Comparison of ENCODE assay signal across 14 cellular contexts in the genomic region with DNA sequence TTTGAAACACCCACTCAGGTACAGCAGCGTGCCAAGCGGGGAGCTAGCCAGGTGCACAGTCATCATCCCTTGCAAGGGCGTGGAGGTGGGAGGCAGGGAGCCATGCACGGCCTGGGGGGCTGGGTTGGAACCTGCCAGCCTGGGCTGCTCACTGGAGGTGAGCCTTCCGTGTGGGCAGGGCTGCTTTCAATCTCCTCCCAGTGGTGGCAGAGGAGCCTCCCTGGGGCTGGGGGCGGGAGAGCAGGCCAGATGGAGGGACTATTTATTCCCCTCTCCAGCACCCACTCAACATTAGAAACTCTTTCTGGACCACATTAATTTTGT.
A peak's percentile ranks its signal among the peaks of the same experiment; 100 is the strongest.
DNase-seq lines count a peak whose midpoint lies in the region; ATAC-seq lines count a peak whose summit lies in the region.
"Had no signal": no experiment of that assay in that cellular context is flagged by ENCODE, and none has a peak within 500 bp of the region (broad histone marks: within the 10 kb centered on the region; RNA-seq: fewer than 3 reads in every experiment).

No MANE protein-coding gene starts in this region.

- H3K27ac ChIP-seq in epithelial cell of prostate, result peak overlapping the region; percentile 71
- H3K27ac ChIP-seq: BLaER1, breast epithelium, psoas muscle, VCaP had no signal

- no peaks in the 10 kb centered on the region for H3K9me3 Mint-ChIP-seq in T-helper 2 cell treated with Interferon-gamma antibody and Interleukin-4, amounts not matched to agents 5 μg/mL and 100 μg/mL, for 36 hours
- H3K9me3 Mint-ChIP-seq: activated naive CD4-positive, alpha-beta T cell treated with anti-CD3 and anti-CD28 coated beads, Interleukin-2, amount 10 ng/mL, durations not matched to agents 7 days and 5 days had no signal

- H3K36me3 Mint-ChIP-seq in T-helper 2 cell treated with Interferon-gamma antibody and Interleukin-4, amounts not matched to agents 5 μg/mL and 100 μg/mL, for 36 hours (ENCODE audit: low read depth), result no peaks in the 10 kb centered on the region

- H3K4me1 Mint-ChIP-seq in T-helper 2 cell treated with Interferon-gamma antibody and Interleukin-4, amounts not matched to agents 5 μg/mL and 100 μg/mL, for 36 hours (ENCODE audit: low read depth), result peaks cover 5% of the 10 kb centered on the region

- H3K4me3 Mint-ChIP-seq in T-helper 2 cell treated with Interferon-gamma antibody and Interleukin-4, amounts not matched to agents 5 μg/mL and 100 μg/mL, for 36 hours, result no peak overlapping the region
- H3K4me3 Mint-ChIP-seq: activated CD8-positive, alpha-beta memory T cell treated with anti-CD3 and anti-CD28 coated beads, Interleukin-2, amount 10 ng/mL, durations not matched to agents 7 days and 5 days; activated naive CD4-positive, alpha-beta T cell treated with anti-CD3 and anti-CD28 coated beads, Interleukin-2, amount 10 ng/mL, durations not matched to agents 7 days and 5 days had no signal

- no peak overlapping the region for H3K27ac Mint-ChIP-seq in T-helper 2 cell treated with Interferon-gamma antibody and Interleukin-4, amounts not matched to agents 5 μg/mL and 100 μg/mL, for 36 hours
- H3K27ac Mint-ChIP-seq: activated CD8-positive, alpha-beta memory T cell treated with anti-CD3 and anti-CD28 coated beads, Interleukin-2, amount 10 ng/mL, durations not matched to agents 7 days and 5 days; activated naive CD4-positive, alpha-beta T cell treated with anti-CD3 and anti-CD28 coated beads, Interleukin-2, amount 10 ng/mL, durations not matched to agents 7 days and 5 days had no signal

- no peak for ATAC-seq in HG03159 (IDR thresholded peaks at IDR 0.05; ENCODE audit: unreplicated experiment)
- no peak for ATAC-seq in HG03432 (IDR thresholded peaks at IDR 0.05; ENCODE audit: unreplicated experiment)
- ATAC-seq: activated CD8-positive, alpha-beta memory T cell treated with anti-CD3 and anti-CD28 coated beads, Interleukin-2, amount 10 ng/mL, durations not matched to agents 7 days and 5 days had no signal

- H3K36me3 ChIP-seq in H7 (replicated peaks; ENCODE audit: control insufficient read depth, insufficient read depth, low read length), result no peaks in the 10 kb centered on the region
- H3K36me3 ChIP-seq: breast epithelium had no signal

- H3K4me3 ChIP-seq in H7 (ENCODE audit: insufficient read depth, low read depth, low read length), result no peak overlapping the region
- H3K4me3 ChIP-seq: BLaER1, breast epithelium, psoas muscle had no signal

- no peaks in the 10 kb centered on the region for H3K27me3 ChIP-seq in H7 (ENCODE audit: control insufficient read depth, insufficient read depth, low read length)
- H3K27me3 ChIP-seq: breast epithelium had no signal

- H3K27me3 Mint-ChIP-seq in T-helper 2 cell treated with Interferon-gamma antibody and Interleukin-4, amounts not matched to agents 5 μg/mL and 100 μg/mL, for 36 hours (ENCODE audit: low read depth), result no peaks in the 10 kb centered on the region
- H3K27me3 Mint-ChIP-seq: activated CD8-positive, alpha-beta memory T cell treated with anti-CD3 and anti-CD28 coated beads, Interleukin-2, amount 10 ng/mL, durations not matched to agents 7 days and 5 days; activated naive CD4-positive, alpha-beta T cell treated with anti-CD3 and anti-CD28 coated beads, Interleukin-2, amount 10 ng/mL, durations not matched to agents 7 days and 5 days had no signal

- peak; percentile 77 for DNase-seq in H7
- DNase-seq in NCI-H2171 treated with DMSO at 0.1 percent for 48 hours (lab: John Stamatoyannopoulos, UW), result peak; percentile 91
- DNase-seq in epithelial cell of prostate (ENCODE audit: low read depth, low spot score), result peak; percentile 56
- peak; percentile 49 for DNase-seq in occipital lobe (lab: John Stamatoyannopoulos, UW)
- no peak for DNase-seq in T-helper 2 cell treated with Interferon-gamma antibody and Interleukin-4, amounts not matched to agents 5 μg/mL and 100 μg/mL, for 36 hours (ENCODE audit: low spot score)
- DNase-seq: kidney, psoas muscle had no signal
